Comparison of ENCODE assay signal across 8 cellular contexts in the genomic region with DNA sequence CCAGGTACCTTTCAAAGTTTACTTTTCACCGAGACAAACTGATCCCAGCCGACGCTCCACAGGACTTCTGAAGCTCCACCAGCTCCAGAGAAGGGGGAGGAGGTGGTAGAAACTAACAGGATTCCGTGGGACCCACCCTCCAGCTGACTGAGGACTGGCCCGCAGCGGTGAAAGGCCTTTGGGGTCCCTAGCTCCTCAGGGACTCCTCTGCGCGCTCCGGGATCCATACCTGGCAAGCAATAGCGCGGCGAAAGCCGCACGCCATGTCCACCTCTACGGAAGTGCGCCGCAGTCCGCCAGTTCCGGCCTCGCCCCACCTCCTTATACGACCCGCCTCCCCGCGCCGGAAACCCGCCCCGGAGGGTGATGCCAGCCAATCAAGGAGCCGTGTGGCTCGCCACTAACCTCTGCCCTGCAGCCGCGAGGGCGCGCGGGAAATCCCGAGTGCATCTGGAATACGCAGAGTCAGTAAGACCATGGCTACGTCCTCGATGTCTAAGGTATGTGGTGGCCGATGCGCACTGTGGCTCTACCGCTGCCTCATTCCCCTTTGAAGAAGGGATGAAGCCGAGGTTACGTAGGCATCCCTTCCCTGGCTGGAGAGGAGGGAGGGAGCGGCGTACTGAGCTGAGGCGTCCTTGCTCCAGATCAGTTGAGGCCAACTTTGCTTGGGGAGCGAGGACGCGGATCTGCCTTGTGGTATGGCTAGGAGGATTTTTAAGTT. TPM values are rescaled to one million over a fixed set of nuclear protein-coding genes. Genes with fewer than 3 reads are reported as not detected.
DNase-seq lines count a peak whose midpoint lies in the region; ATAC-seq and TF ChIP-seq lines count a peak whose summit lies in the region.

A gene (plus strand): TSS at position 443 of the 724 bp plus-strand sequence. CDS start 34 bp downstream, at position 477.
A gene with protein sequence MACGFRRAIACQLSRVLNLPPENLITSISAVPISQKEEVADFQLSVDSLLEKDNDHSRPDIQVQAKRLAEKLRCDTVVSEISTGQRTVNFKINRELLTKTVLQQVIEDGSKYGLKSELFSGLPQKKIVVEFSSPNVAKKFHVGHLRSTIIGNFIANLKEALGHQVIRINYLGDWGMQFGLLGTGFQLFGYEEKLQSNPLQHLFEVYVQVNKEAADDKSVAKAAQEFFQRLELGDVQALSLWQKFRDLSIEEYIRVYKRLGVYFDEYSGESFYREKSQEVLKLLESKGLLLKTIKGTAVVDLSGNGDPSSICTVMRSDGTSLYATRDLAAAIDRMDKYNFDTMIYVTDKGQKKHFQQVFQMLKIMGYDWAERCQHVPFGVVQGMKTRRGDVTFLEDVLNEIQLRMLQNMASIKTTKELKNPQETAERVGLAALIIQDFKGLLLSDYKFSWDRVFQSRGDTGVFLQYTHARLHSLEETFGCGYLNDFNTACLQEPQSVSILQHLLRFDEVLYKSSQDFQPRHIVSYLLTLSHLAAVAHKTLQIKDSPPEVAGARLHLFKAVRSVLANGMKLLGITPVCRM (minus strand): TSS at position 295 of the 724 bp plus-strand sequence. CDS start 30 bp downstream, at position 265.

- no peaks in the 10 kb centered on the region for H3K36me3 ChIP-seq in OCI-LY3 (replicated peaks; ENCODE audit: low read depth, low read length)

- peaks cover 15% of the 10 kb centered on the region for H3K4me1 ChIP-seq in OCI-LY3 (ENCODE audit: low read length)

- H3K36me3 Mint-ChIP-seq in endothelial cell (ENCODE audit: low read depth, unreplicated experiment) = peaks cover 9% of the 10 kb centered on the region

- peaks cover 4% of the 10 kb centered on the region for H3K27me3 Mint-ChIP-seq in endothelial cell (ENCODE audit: unreplicated experiment)

- peak within 1 kb of the TSS; percentile 95 for H3K27ac Mint-ChIP-seq in endothelial cell (ENCODE audit: unreplicated experiment)

- H3K4me3 ChIP-seq in OCI-LY3 (ENCODE audit: low read length) = peak within 1 kb of the TSS; percentile 98

- H3K9me3 Mint-ChIP-seq in endothelial cell (ENCODE audit: unreplicated experiment) = no peaks in the 10 kb centered on the region

- no peaks in the 10 kb centered on the region for H4K20me1 ChIP-seq in OCI-LY3 (ENCODE audit: insufficient read depth, low read length)

- H3K27me3 ChIP-seq in OCI-LY3 (ENCODE audit: low read depth, low read length) = no peaks in the 10 kb centered on the region

- H3K9ac ChIP-seq in OCI-LY3 (ENCODE audit: low read length) = peak within 1 kb of the TSS; percentile 96

- TF ChIP-seq CTCF in OCI-LY3 (IDR thresholded peaks at IDR 0.05; ENCODE audit: low read depth, low read length) = no peak
- no peak for TF ChIP-seq CTCF in endothelial cell (IDR thresholded peaks at IDR 0.05; ENCODE audit: unreplicated experiment)

- H2AFZ ChIP-seq in OCI-LY3 (ENCODE audit: low read depth, low read length) = peak within 1 kb of the TSS; percentile 76

- peak within 1 kb of the TSS; percentile 48 for H3K27ac ChIP-seq in OCI-LY3 (ENCODE audit: low read length)

- H3K4me1 Mint-ChIP-seq in endothelial cell (ENCODE audit: unreplicated experiment) = peaks cover 32% of the 10 kb centered on the region

- peak within 1 kb of the TSS; percentile 98 for H3K4me3 Mint-ChIP-seq in endothelial cell (ENCODE audit: unreplicated experiment)

- peak; percentile 100 for ATAC-seq in GM21515 (IDR thresholded peaks at IDR 0.05; ENCODE audit: unreplicated experiment)

- H3K9me3 ChIP-seq in OCI-LY3 (ENCODE audit: insufficient read depth, low read length) = no peaks in the 10 kb centered on the region

- H3K4me2 ChIP-seq in OCI-LY3 (ENCODE audit: low read length) = peak within 1 kb of the TSS; percentile 91

- DNase-seq in D341Med (ENCODE audit: low spot score) = peak; percentile 99
- DNase-seq in HuH-7 (ENCODE audit: low spot score) = peak; percentile 94
- DNase-seq in activated CD8-positive, alpha-beta memory T cell treated with anti-CD3 and anti-CD28 coated beads, Interleukin-2, amount 50 U/mL, for 48 hours = peak; percentile 97
- peak; percentile 97 for DNase-seq in endothelial cell (ENCODE audit: low spot score)
- peak; percentile 96 for DNase-seq in middle frontal gyrus (ENCODE audit: extremely low spot score, low spot score)
- DNase-seq in stimulated activated CD8-positive, alpha-beta memory T cell treated with anti-CD3 and anti-CD28 coated beads, Interleukin-2, amount 100 ng/mL, for 48 hours (ENCODE audit: low read depth in 2 of 2) = peak; percentile 93 to 95

- peaks cover 77% of the 10 kb centered on the region for H3K79me2 ChIP-seq in OCI-LY3 (ENCODE audit: low read length)

RNA-seq across cellular contexts. Expression of the first gene that starts in this region (rescaled TPM):
- total RNA-seq in endothelial cell (ENCODE audit: unreplicated experiment) = 22.5 TPM

RNA-seq across cellular contexts. Expression of the second gene that starts in this region (rescaled TPM):
- 45.8 TPM for total RNA-seq in endothelial cell (ENCODE audit: unreplicated experiment)

Comparison
In these comparisons a context has a peak if more than half of its experiments do, and no peak if none do; other contexts are left out.
1. Peak in every context shown above with its lines: DNase-seq, ATAC-seq, H3K4me3 ChIP-seq and H3K27ac ChIP-seq.